In the genomic region with DNA sequence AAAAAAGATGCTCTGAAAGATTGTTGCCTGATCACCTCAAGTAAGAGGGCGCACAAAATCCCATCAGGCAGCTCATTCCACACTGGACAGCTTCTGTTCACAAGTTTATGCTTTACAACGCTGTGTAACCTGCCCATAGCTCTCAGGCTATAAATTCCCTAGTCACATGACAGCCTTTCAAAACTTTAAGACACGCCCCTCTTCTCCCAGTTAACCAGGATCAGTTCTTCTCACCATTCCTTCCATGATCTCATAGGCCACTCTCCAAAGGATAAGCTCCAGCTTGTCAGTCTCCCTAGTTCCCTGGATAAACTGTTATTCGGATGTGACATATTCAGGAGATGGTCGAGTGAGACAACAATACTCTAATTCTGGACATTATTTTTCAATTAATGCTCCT, we compare ENCODE assay signal across 9 cellular contexts. TPM values are rescaled to one million over a fixed set of nuclear protein-coding genes. Genes with fewer than 3 reads are reported as not detected.
A peak's percentile ranks its signal among the peaks of the same experiment; 100 is the strongest.
DNase-seq lines count a peak whose midpoint lies in the region; ATAC-seq and TF ChIP-seq lines count a peak whose summit lies in the region.
"Had no signal": no experiment of that assay in that cellular context is flagged by ENCODE, and none has a peak within 500 bp of the region (broad histone marks: within the 10 kb centered on the region; RNA-seq: fewer than 3 reads in every experiment).

No MANE protein-coding gene starts in this region.

- intact Hi-C loops in gastrocnemius medialis (cut with DNase I; ENCODE audit: low total_unique reads) = loop anchor here (5.0 kb wide), 1 partner anchor 41 kb away; a partner anchor contains a TSS

- no peaks in the 10 kb centered on the region for H3K27me3 ChIP-seq in SU-DHL-6 (ENCODE audit: low read length)
- H3K27me3 ChIP-seq in foreskin keratinocyte = no peaks in the 10 kb centered on the region
- H3K27me3 ChIP-seq in gastrocnemius medialis = no peaks in the 10 kb centered on the region

- no peak overlapping the region for H3K9ac ChIP-seq in SU-DHL-6 (ENCODE audit: low read length)

- H3K36me3 ChIP-seq in SU-DHL-6 (ENCODE audit: low read length) (peaks cover 24% of the 10 kb centered on the region; the same call in 1 of the 2 replicates), gastrocnemius medialis (no peaks in the 10 kb centered on the region)

- in situ Hi-C loops in gastrocnemius medialis (cut with MboI; ENCODE audit: low sequenced_read_pairs in 4 of 4) = no loop called here

- H3K4me3 ChIP-seq in SU-DHL-6 (ENCODE audit: insufficient read depth, low read length, poor library complexity, severe bottlenecking) (no peak overlapping the region), gastrocnemius medialis (no peak overlapping the region)

- no peak overlapping the region for H2AFZ ChIP-seq in SU-DHL-6 (ENCODE audit: low read depth, low read length, severe bottlenecking)

- no peak overlapping the region for H3K27ac ChIP-seq in SU-DHL-6 (ENCODE audit: low read depth, low read length)
- H3K27ac ChIP-seq in foreskin keratinocyte = peak overlapping the region; percentile 46
- peak overlapping the region; percentile 22 to 48 (median 43) for H3K27ac ChIP-seq in gastrocnemius medialis

- ATAC-seq in foreskin keratinocyte (peak; percentile 74), gastrocnemius medialis (peak; percentile 61 to 87), GM18519 (IDR thresholded peaks at IDR 0.05; ENCODE audit: low FRiP score, unreplicated experiment) (no peak)

- peak overlapping the region; percentile 37 for H3K4me2 ChIP-seq in SU-DHL-6 (ENCODE audit: low read depth, low read length, poor library complexity, severe bottlenecking)

- H3K79me2 ChIP-seq in SU-DHL-6 (ENCODE audit: insufficient read depth, low read length) = peaks cover 99% of the 10 kb centered on the region

- TF ChIP-seq CTCF in SU-DHL-6 (IDR thresholded peaks at IDR 0.05; ENCODE audit: insufficient read depth, low read length, poor library complexity, severe bottlenecking) (no peak), foreskin keratinocyte (conservative IDR thresholded peaks at IDR 0.05) (no peak), gastrocnemius medialis (IDR thresholded peaks at IDR 0.05 in 4 of 5, conservative IDR thresholded peaks at IDR 0.05 in 1 of 5) (no peak)

- H4K20me1 ChIP-seq in SU-DHL-6 (ENCODE audit: low read depth, low read length) = peaks cover 54% of the 10 kb centered on the region

- DNase-seq in H4 (ENCODE audit: low spot score) (peak; percentile 29), foreskin keratinocyte (peak; percentile 88 to 94), gastrocnemius medialis (no peak), NCI-H187 treated with DMSO at 0.1 percent for 48 hours (lab: John Stamatoyannopoulos, UW) (no peak), NCI-H1105 (lab: John Stamatoyannopoulos, UW) (no peak)
- no peak for DNase-seq in stimulated activated CD8-positive, alpha-beta memory T cell treated with anti-CD3 and anti-CD28 coated beads, Interleukin-4, amount 100 ng/mL, for 48 hours
- DNase-seq: activated CD4-positive, alpha-beta T cell treated with anti-CD3 and anti-CD28 coated beads for 48 hours had no signal

- H3K9me2 ChIP-seq in SU-DHL-6 (replicated peaks; ENCODE audit: insufficient read depth, low read length) = no peaks in the 10 kb centered on the region

- TF ChIP-seq POLR2A in gastrocnemius medialis (IDR thresholded peaks at IDR 0.05) = no peak

- H3K9me3 ChIP-seq in SU-DHL-6 (ENCODE audit: insufficient read depth, low read length) (no peaks in the 10 kb centered on the region), gastrocnemius medialis (no peaks in the 10 kb centered on the region)

- peaks cover 11% of the 10 kb centered on the region; the same call in 1 of the 2 replicates for H3F3A ChIP-seq in SU-DHL-6 (ENCODE audit: insufficient read depth)

- H3K4me1 ChIP-seq in foreskin keratinocyte = peaks cover 57% of the 10 kb centered on the region
- H3K4me1 ChIP-seq in gastrocnemius medialis = peaks cover 80 to 90% of the 10 kb centered on the region in 2 donors

RNA-seq across cellular contexts. Expression of a gene that starts 15.0 kb away (rescaled TPM):
- total RNA-seq in H4 (2014; rRNA removed; shearing (Covaris generic)) = 18.1 and 18.8 TPM in 2 replicates
- 49.1 and 50.0 TPM in 2 replicates for total RNA-seq in foreskin keratinocyte
- 17.3 and 21.5 TPM in 2 replicates for polyA plus RNA-seq in foreskin keratinocyte
- total RNA-seq in gastrocnemius medialis = 10 to 100 TPM; 24.0 to 35.4 (median 31.5) TPM

RNA-seq across cellular contexts. Expression of a gene that starts 42.1 kb away (rescaled TPM):
- total RNA-seq in H4 (2014; rRNA removed; shearing (Covaris generic)) = 115 and 141 TPM in 2 replicates
- total RNA-seq in foreskin keratinocyte (74.5 and 78.3 TPM in 2 replicates), gastrocnemius medialis (100 to 1,000 TPM in 1 of 4 donors, 10 to 100 TPM in 3; 55.5 to 120 (median 73.7) TPM)
- 76.7 and 84.2 TPM in 2 replicates for polyA plus RNA-seq in foreskin keratinocyte

RNA-seq across cellular contexts. Expression of a gene that starts 42.4 kb away (rescaled TPM):
- 5.8 and 6.4 TPM in 2 replicates for total RNA-seq in H4 (2014; rRNA removed; shearing (Covaris generic))
- total RNA-seq in foreskin keratinocyte = 6.7 and 6.8 TPM in 2 replicates
- 3.8 and 4.2 TPM in 2 replicates for polyA plus RNA-seq in foreskin keratinocyte
- total RNA-seq in gastrocnemius medialis = 1 to 10 TPM; 3.1 to 5.7 (median 4.7) TPM

Comparison
In these comparisons a context has a peak if more than half of its experiments do, and no peak if none do; other contexts are left out.
1. DNase-seq: peak in H4 (single experiment) and foreskin keratinocyte (2 of 2); none in gastrocnemius medialis (0 of 2), NCI-H187 treated with DMSO at 0.1 percent for 48 hours (single experiment), NCI-H1105 (single experiment) and stimulated activated CD8-positive, alpha-beta memory T cell treated with anti-CD3 and anti-CD28 coated beads, Interleukin-4, amount 100 ng/mL, for 48 hours (single experiment).